1 cellular context compared by ENCODE assay signal in genomic region chr21:15868940-15869339, GRCh38.
TF ChIP-seq lines count a peak whose summit lies in the region.

No MANE protein-coding gene starts in this region.

TF ChIP-seq in HepG2, 621 proteins besides CTCF, POLR2A, EP300 and RAD21 (continued from another document):
- no peak for TF ChIP-seq THAP9 (CRISPR knock-in tag; IDR thresholded peaks at IDR 0.05; ENCODE audit: borderline replicate concordance)
- TF ChIP-seq YEATS4 (CRISPR knock-in tag; IDR thresholded peaks at IDR 0.05; ENCODE audit: borderline replicate concordance): no peak
- TF ChIP-seq, protein P1, sequence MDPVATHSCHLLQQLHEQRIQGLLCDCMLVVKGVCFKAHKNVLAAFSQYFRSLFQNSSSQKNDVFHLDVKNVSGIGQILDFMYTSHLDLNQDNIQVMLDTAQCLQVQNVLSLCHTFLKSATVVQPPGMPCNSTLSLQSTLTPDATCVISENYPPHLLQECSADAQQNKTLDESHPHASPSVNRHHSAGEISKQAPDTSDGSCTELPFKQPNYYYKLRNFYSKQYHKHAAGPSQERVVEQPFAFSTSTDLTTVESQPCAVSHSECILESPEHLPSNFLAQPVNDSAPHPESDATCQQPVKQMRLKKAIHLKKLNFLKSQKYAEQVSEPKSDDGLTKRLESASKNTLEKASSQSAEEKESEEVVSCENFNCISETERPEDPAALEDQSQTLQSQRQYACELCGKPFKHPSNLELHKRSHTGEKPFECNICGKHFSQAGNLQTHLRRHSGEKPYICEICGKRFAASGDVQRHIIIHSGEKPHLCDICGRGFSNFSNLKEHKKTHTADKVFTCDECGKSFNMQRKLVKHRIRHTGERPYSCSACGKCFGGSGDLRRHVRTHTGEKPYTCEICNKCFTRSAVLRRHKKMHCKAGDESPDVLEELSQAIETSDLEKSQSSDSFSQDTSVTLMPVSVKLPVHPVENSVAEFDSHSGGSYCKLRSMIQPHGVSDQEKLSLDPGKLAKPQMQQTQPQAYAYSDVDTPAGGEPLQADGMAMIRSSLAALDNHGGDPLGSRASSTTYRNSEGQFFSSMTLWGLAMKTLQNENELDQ (CRISPR knock-in tag; IDR thresholded peaks at IDR 0.05; ENCODE audit: borderline replicate concordance): no peak
TF ChIP-seq in HepG2: peak in this region for 1.
